In the genomic region with DNA sequence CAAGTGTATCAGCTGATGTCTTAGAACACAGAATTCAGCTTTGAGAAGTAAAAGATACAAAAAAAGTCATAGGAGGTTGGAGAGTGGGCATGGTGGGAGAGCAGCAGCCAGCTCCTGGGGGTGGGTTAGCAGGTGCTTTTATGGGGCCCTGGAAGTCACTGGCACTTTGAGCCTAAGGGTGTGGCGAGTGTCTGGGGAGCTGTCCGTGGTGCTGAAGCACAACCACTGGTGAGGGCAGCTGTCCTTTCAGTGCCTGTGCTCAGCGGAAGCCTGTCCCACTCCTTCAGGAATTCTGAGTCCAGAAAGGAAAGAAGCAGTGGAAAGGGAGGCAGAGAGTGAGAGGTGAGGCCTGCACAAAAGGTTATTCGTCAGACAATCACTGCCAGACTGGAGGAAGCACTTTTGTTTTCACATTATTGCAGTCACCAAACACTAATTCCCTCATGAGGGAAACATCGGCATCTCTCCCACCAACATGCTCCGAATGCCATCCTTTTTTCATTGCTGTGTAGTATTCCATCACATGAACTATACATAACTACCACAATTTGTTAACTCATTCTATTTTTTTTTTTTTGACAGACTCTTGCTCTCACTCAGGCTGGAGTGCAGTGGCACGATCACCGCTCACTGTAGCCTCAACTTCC, we compare ENCODE assay signal across 8 cellular contexts. TPM values are rescaled to one million over a fixed set of nuclear protein-coding genes. Genes with fewer than 3 reads are reported as not detected.
DNase-seq lines count a peak whose midpoint lies in the region; ATAC-seq lines count a peak whose summit lies in the region.

No MANE protein-coding gene starts in this region.

- no peaks in the 10 kb centered on the region for H3K4me1 Mint-ChIP-seq in stimulated activated memory B cell treated with anti-CD40 and anti-IgM and Interleukin-4, amounts not matched to agents 10 μg/mL and 1 μg/mL and 100 μg/mL, for 72 hours

- peaks cover 49% of the 10 kb centered on the region for H3K27me3 Mint-ChIP-seq in stimulated activated memory B cell treated with anti-CD40 and anti-IgM and Interleukin-4, amounts not matched to agents 10 μg/mL and 1 μg/mL and 100 μg/mL, for 72 hours

- ATAC-seq in left ventricle myocardium superior (peak; percentile 66), GM21825 (IDR thresholded peaks at IDR 0.05; ENCODE audit: unreplicated experiment) (no peak), GM19035 (IDR thresholded peaks at IDR 0.05; ENCODE audit: unreplicated experiment) (no peak)
- no peak for ATAC-seq in stimulated activated memory B cell treated with anti-CD40 and anti-IgM and Interleukin-4, amounts not matched to agents 10 μg/mL and 1 μg/mL and 100 μg/mL, for 72 hours

- no peaks in the 10 kb centered on the region for H3K36me3 Mint-ChIP-seq in stimulated activated memory B cell treated with anti-CD40 and anti-IgM and Interleukin-4, amounts not matched to agents 10 μg/mL and 1 μg/mL and 100 μg/mL, for 72 hours

- DNase-seq in ELF-1 (ENCODE audit: low read depth, low spot score) (peak; percentile 83), NOMO-1 treated with DMSO at 0.1 percent for 48 hours (lab: John Stamatoyannopoulos, UW; ENCODE audit: unreplicated experiment) (peak; percentile 16), left ventricle myocardium superior (peak; percentile 73)
- peak; percentile 3 for DNase-seq in activated T-helper 9 cell treated with anti-CD3 and anti-CD28 coated beads, Interleukin-2, amount 50 U/mL, for 16 hours (ENCODE audit: low read depth)
- DNase-seq in stimulated activated CD4-positive, alpha-beta T cell treated with anti-CD3 and anti-CD28 coated beads, Interleukin-1b, Interleukin-23, amount 100 ng/mL, for 48 hours = peak; percentile 43

- intact Hi-C loops in left ventricle myocardium superior (cut with micrococcal nuclease) = no loop called here

- H3K27ac Mint-ChIP-seq in stimulated activated memory B cell treated with anti-CD40 and anti-IgM and Interleukin-4, amounts not matched to agents 10 μg/mL and 1 μg/mL and 100 μg/mL, for 72 hours = no peak overlapping the region

- H3K4me3 Mint-ChIP-seq in stimulated activated memory B cell treated with anti-CD40 and anti-IgM and Interleukin-4, amounts not matched to agents 10 μg/mL and 1 μg/mL and 100 μg/mL, for 72 hours = no peak overlapping the region

- H3K9me3 Mint-ChIP-seq in stimulated activated memory B cell treated with anti-CD40 and anti-IgM and Interleukin-4, amounts not matched to agents 10 μg/mL and 1 μg/mL and 100 μg/mL, for 72 hours = peaks cover 11% of the 10 kb centered on the region

RNA-seq across cellular contexts. Expression of a gene that starts 59.4 kb away (rescaled TPM):
- 156 TPM for total RNA-seq in left ventricle myocardium superior

Comparison
In these comparisons a context has a peak if more than half of its experiments do, and no peak if none do; other contexts are left out.
1. DNase-seq: peak in every context shown above with its lines; median percentile 83 in ELF-1; 73 in left ventricle myocardium superior; 43 in stimulated activated CD4-positive, alpha-beta T cell treated with anti-CD3 and anti-CD28 coated beads, Interleukin-1b, Interleukin-23, amount 100 ng/mL, for 48 hours; 16 in NOMO-1 treated with DMSO at 0.1 percent for 48 hours; 3 in activated T-helper 9 cell treated with anti-CD3 and anti-CD28 coated beads, Interleukin-2, amount 50 U/mL, for 16 hours.